8 cellular contexts compared by ENCODE assay signal in genomic region chr5:118611332-118611945, GRCh38.
DNase-seq lines count a peak whose midpoint lies in the region; ATAC-seq and TF ChIP-seq lines count a peak whose summit lies in the region.
"Had no signal": no experiment of that assay in that cellular context is flagged by ENCODE, and none has a peak within 500 bp of the region (broad histone marks: within the 10 kb centered on the region; RNA-seq: fewer than 3 reads in every experiment).

No MANE protein-coding gene starts in this region.

- H3K9me3 ChIP-seq in liver (ENCODE audit: control insufficient read depth in 4 of 4, low read length in 3 of 4): no peaks in the 10 kb centered on the region

- no peaks in the 10 kb centered on the region for H3K27me3 Mint-ChIP-seq in WTC11 (ENCODE audit: low read depth)
- no peaks in the 10 kb centered on the region for H3K27me3 Mint-ChIP-seq in activated CD4-positive, alpha-beta T cell treated with anti-CD3 and anti-CD28 coated beads, Interleukin-2, amount 10 ng/mL, durations not matched to agents 7 days and 5 days

- H3K4me3 Mint-ChIP-seq in WTC11: no peak overlapping the region
- H3K4me3 Mint-ChIP-seq in activated CD4-positive, alpha-beta T cell treated with anti-CD3 and anti-CD28 coated beads, Interleukin-2, amount 10 ng/mL, durations not matched to agents 7 days and 5 days: no peak overlapping the region

- no peak overlapping the region for H3K9ac ChIP-seq in liver (ENCODE audit: low read depth in 1 of 2, low read length in 2 of 2)

- H3K4me3 ChIP-seq in liver (ENCODE audit: low read depth in 1 of 3, low read length in 3 of 3): no peak overlapping the region
- H3K4me3 ChIP-seq: SK-N-MC had no signal

- TF ChIP-seq RAD21 in liver (IDR thresholded peaks at IDR 0.05): peak; percentile 69 to 70

- 73% methylated on average over 5 of the region's 5 CpGs for WGBS in liver

- no peaks in the 10 kb centered on the region for H3K4me1 ChIP-seq in liver (ENCODE audit: control insufficient read depth in 4 of 4, insufficient read depth in 4 of 4, low read length in 3 of 4)

- peak; percentile 56 for ATAC-seq in HG03354 (IDR thresholded peaks at IDR 0.05; ENCODE audit: poor library complexity, severe bottlenecking, unreplicated experiment)
- ATAC-seq in WTC11: peak; percentile 80
- ATAC-seq in HG03108 (IDR thresholded peaks at IDR 0.05; ENCODE audit: unreplicated experiment): no peak

- no peak overlapping the region for H3K27ac Mint-ChIP-seq in WTC11
- no peak overlapping the region for H3K27ac Mint-ChIP-seq in activated CD4-positive, alpha-beta T cell treated with anti-CD3 and anti-CD28 coated beads, Interleukin-2, amount 10 ng/mL, durations not matched to agents 7 days and 5 days

- no peaks in the 10 kb centered on the region for H3K36me3 ChIP-seq in liver (ENCODE audit: control insufficient read depth in 4 of 4, insufficient read depth in 3 of 4, low read depth in 1 of 4, low read length in 3 of 4)

- H3K9me3 Mint-ChIP-seq in WTC11: no peaks in the 10 kb centered on the region
- no peaks in the 10 kb centered on the region for H3K9me3 Mint-ChIP-seq in activated CD4-positive, alpha-beta T cell treated with anti-CD3 and anti-CD28 coated beads, Interleukin-2, amount 10 ng/mL, durations not matched to agents 7 days and 5 days

- H3K36me3 Mint-ChIP-seq in WTC11: no peaks in the 10 kb centered on the region
- no peaks in the 10 kb centered on the region for H3K36me3 Mint-ChIP-seq in activated CD4-positive, alpha-beta T cell treated with anti-CD3 and anti-CD28 coated beads, Interleukin-2, amount 10 ng/mL, durations not matched to agents 7 days and 5 days (ENCODE audit: low read depth)

- DNase-seq in GM13976 (ENCODE audit: low spot score) (peak; percentile 30), WTC11 (ENCODE audit: low spot score) (peak; percentile 52), pons (ENCODE audit: low spot score) (no peak)
- no peak for DNase-seq in activated CD4-positive, alpha-beta T cell treated with anti-CD3 and anti-CD28 coated beads, Interleukin-2, amount 10 ng/mL, durations not matched to agents 7 days and 5 days

- in situ Hi-C loops in GM13976 (cut with MboI; ENCODE audit: low sequenced_read_pairs, unreplicated experiment): no loop called here

- H3K4me1 Mint-ChIP-seq in WTC11: no peaks in the 10 kb centered on the region
- H3K4me1 Mint-ChIP-seq in activated CD4-positive, alpha-beta T cell treated with anti-CD3 and anti-CD28 coated beads, Interleukin-2, amount 10 ng/mL, durations not matched to agents 7 days and 5 days: no peaks in the 10 kb centered on the region

- CTCF ChIA-PET in WTC11 (lab: Charles Lee): interaction anchor here (0.6 to 1.3 kb wide), 8 partner anchors 16 to 1453 kb away, joined by 3 to 5 read pairs (median 4); no protein-coding TSS in a partner anchor
- CTCF ChIA-PET in activated CD4-positive, alpha-beta T cell treated with anti-CD3 and anti-CD28 coated beads, Interleukin-2, amount 10 ng/mL, durations not matched to agents 7 days and 5 days (lab: Charles Lee): no interaction called here

- no peaks in the 10 kb centered on the region for H3K27me3 ChIP-seq in liver (ENCODE audit: control insufficient read depth in 4 of 4, insufficient read depth in 4 of 4, low read length in 3 of 4)

- H3K27ac ChIP-seq in liver (ENCODE audit: low read depth in 1 of 2, low read length in 2 of 2): no peak overlapping the region
- H3K27ac ChIP-seq: SK-N-MC had no signal

- POLR2A ChIA-PET in WTC11 (lab: Charles Lee): no interaction called here
- POLR2A ChIA-PET in activated CD4-positive, alpha-beta T cell treated with anti-CD3 and anti-CD28 coated beads, Interleukin-2, amount 10 ng/mL, durations not matched to agents 7 days and 5 days (lab: Charles Lee): no interaction called here

- TF ChIP-seq CTCF in GM13976 (IDR thresholded peaks at IDR 0.05; ENCODE audit: borderline replicate concordance, control extremely low read depth, extremely low read depth, insufficient read depth, missing control alignments) (peak; percentile 19), WTC11 (IDR thresholded peaks at IDR 0.05) (peak; percentile 64), liver (IDR thresholded peaks at IDR 0.05; ENCODE audit: low read depth, low read length, missing input control) (peak; percentile 33)

TF ChIP-seq in WTC11, 78 proteins besides CTCF, POLR2A, EP300 and RAD21 (continues in another document):
- TF ChIP-seq PRDM15 (CRISPR knock-in tag; IDR thresholded peaks at IDR 0.05) (no peak), ATF2 (CRISPR knock-in tag; IDR thresholded peaks at IDR 0.05; ENCODE audit: borderline replicate concordance, low read depth) (no peak), ZBTB21 (CRISPR knock-in tag; IDR thresholded peaks at IDR 0.05; ENCODE audit: borderline replicate concordance) (no peak)

TF ChIP-seq in liver, 16 proteins besides CTCF, POLR2A, EP300 and RAD21:
- no peak for TF ChIP-seq ZBTB33 (IDR thresholded peaks at IDR 0.05)
- no peak for TF ChIP-seq HNF4A (conservative IDR thresholded peaks at IDR 0.05)
- no peak for TF ChIP-seq EGR1 (IDR thresholded peaks at IDR 0.05; ENCODE audit: low read depth in 2 of 2)
- no peak for TF ChIP-seq SP1 (IDR thresholded peaks at IDR 0.05)
- TF ChIP-seq REST (IDR thresholded peaks at IDR 0.05): no peak
- TF ChIP-seq RXRA (IDR thresholded peaks at IDR 0.05): no peak
- no peak for TF ChIP-seq GABPA (IDR thresholded peaks at IDR 0.05 in 1 of 2, conservative IDR thresholded peaks at IDR 0.05 in 1 of 2)
TF ChIP-seq in liver: peak in this region for 0.

Comparison
In these comparisons a context has a peak if more than half of its experiments do, and no peak if none do; other contexts are left out.
1. DNase-seq: peak in GM13976 (single experiment) and WTC11 (single experiment); none in activated CD4-positive, alpha-beta T cell treated with anti-CD3 and anti-CD28 coated beads, Interleukin-2, amount 10 ng/mL, durations not matched to agents 7 days and 5 days (single experiment) and pons (single experiment).
2. Peak in every context shown above with its lines, with median percentiles within 50 percentile points of each other: CTCF ChIP-seq.